7 cellular contexts compared by ENCODE assay signal in the genomic region with DNA sequence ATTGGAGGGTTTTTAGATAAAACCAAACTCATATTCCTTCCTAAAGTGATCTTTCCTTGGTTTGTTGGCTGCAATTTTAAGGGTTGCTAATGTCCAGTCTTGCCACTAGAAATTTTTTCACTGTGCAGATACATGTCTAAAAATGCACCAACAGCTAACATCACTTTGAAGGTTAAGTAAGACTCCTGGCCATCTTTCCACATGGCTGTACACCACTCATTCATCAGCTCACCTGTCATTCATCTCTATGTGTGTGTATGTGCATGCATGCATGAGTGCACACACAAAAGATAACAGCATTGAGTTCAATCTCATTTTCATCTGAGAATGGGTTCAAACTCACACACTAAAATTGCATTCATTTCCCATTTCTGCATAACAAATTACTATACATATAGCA.
"Had no signal": no experiment of that assay in that cellular context is flagged by ENCODE, and none has a peak within 500 bp of the region (broad histone marks: within the 10 kb centered on the region; RNA-seq: fewer than 3 reads in every experiment).

No MANE protein-coding gene starts in this region.

- H3K27ac Mint-ChIP-seq: IgD-negative memory B cell had no signal

- H3K27ac ChIP-seq: HL-60 had no signal

- H3K4me3 ChIP-seq: K562 had no signal

- DNase-seq: IMR-90, KBM-7, KG1 had no signal

- ATAC-seq: HepG2, K562 had no signal

- H3K4me3 Mint-ChIP-seq: IgD-negative memory B cell had no signal
